Comparison of ENCODE assay signal across 17 cellular contexts in the genomic region with DNA sequence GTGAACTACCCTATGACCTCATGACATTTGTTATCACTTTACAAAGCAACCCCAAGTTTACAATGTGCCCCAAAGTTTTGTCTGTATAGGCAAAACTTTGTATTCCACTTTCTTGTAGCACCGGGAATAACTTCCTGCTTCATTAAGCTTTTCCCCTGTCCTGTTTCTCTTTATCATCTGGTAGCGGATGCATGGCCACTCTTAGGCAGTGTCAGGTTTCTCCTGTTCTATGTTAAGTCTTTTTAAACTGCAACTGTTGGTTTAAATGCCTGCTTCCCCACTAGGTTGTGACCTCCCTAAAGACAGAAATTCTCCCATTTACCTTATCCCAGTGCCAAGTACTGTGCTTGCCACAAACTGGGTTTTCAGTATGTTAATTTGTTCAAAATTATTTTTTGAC.
"Had no signal": no experiment of that assay in that cellular context is flagged by ENCODE, and none has a peak within 500 bp of the region (broad histone marks: within the 10 kb centered on the region; RNA-seq: fewer than 3 reads in every experiment).

No MANE protein-coding gene starts in this region.

- H3K36me3 Mint-ChIP-seq: activated naive CD4-positive, alpha-beta T cell treated with anti-CD3 and anti-CD28 coated beads, Interleukin-2, amount 50 U/mL, for 24 hours; brain had no signal

- H3K27ac ChIP-seq: heart right ventricle, ovary, psoas muscle, tibial artery, WERI-Rb-1 had no signal

- H3K4me1 Mint-ChIP-seq: activated naive CD4-positive, alpha-beta T cell treated with anti-CD3 and anti-CD28 coated beads, Interleukin-2, amount 50 U/mL, for 24 hours; stimulated activated naive CD8-positive, alpha-beta T cell treated with anti-CD3 and anti-CD28 coated beads, Interleukin-15, amount 100 ng/mL, for 72 hours had no signal

- H3K4me3 ChIP-seq: heart right ventricle, ovary, psoas muscle, tibial artery had no signal

- ATAC-seq: heart right ventricle; psoas muscle; right cardiac atrium; stimulated activated naive CD8-positive, alpha-beta T cell treated with anti-CD3 and anti-CD28 coated beads, Interleukin-15, amount 100 ng/mL, for 72 hours had no signal

- H3K36me3 ChIP-seq: heart right ventricle, ovary, tibial artery, WERI-Rb-1 had no signal

- H3K27me3 Mint-ChIP-seq: brain; dendritic cell treated with granulocyte-macrophage colony-stimulating factor and Interleukin-4, amounts not matched to agents 40 ng/mL and 50 ng/mL, for 4 days; stimulated activated naive CD8-positive, alpha-beta T cell treated with anti-CD3 and anti-CD28 coated beads, Interleukin-15, amount 100 ng/mL, for 72 hours had no signal

- H3K27ac Mint-ChIP-seq: activated naive CD4-positive, alpha-beta T cell treated with anti-CD3 and anti-CD28 coated beads, Interleukin-2, amount 50 U/mL, for 24 hours; brain; dendritic cell treated with granulocyte-macrophage colony-stimulating factor and Interleukin-4, amounts not matched to agents 40 ng/mL and 50 ng/mL, for 4 days; stimulated activated naive CD8-positive, alpha-beta T cell treated with anti-CD3 and anti-CD28 coated beads, Interleukin-15, amount 100 ng/mL, for 72 hours had no signal

- H3K4me1 ChIP-seq: heart right ventricle, psoas muscle, tibial artery had no signal

- DNase-seq: activated CD4-positive, alpha-beta T cell treated with anti-CD3 and anti-CD28 coated beads for 1 hour; activated CD4-positive, alpha-beta T cell treated with anti-CD3 and anti-CD28 coated beads, Interleukin-2, amount 50 U/mL, for 1 hour; activated gamma-delta T cell treated with Interleukin-2 at 50 U/mL for 16 hours; activated T-cell treated with anti-CD3 and anti-CD28 coated beads, Interleukin-2, amount 50 U/mL, for 1 hour; anterior cingulate cortex; effector CD4-positive, alpha-beta T cell; heart right ventricle; ovary; psoas muscle; right cardiac atrium; stimulated activated CD4-positive, alpha-beta T cell treated with anti-CD3 and anti-CD28 coated beads, Interleukin-12 subunit alpha, Interleukin-12 subunit beta, amount 100 ng/mL, for 4 hours; stimulated activated naive CD8-positive, alpha-beta T cell treated with anti-CD3 and anti-CD28 coated beads, Interleukin-15, amount 100 ng/mL, for 72 hours; tibial artery; WERI-Rb-1 had no signal

- H3K27me3 ChIP-seq: heart right ventricle, ovary, tibial artery had no signal

- H3K4me3 Mint-ChIP-seq: activated naive CD4-positive, alpha-beta T cell treated with anti-CD3 and anti-CD28 coated beads, Interleukin-2, amount 50 U/mL, for 24 hours; brain; dendritic cell treated with granulocyte-macrophage colony-stimulating factor and Interleukin-4, amounts not matched to agents 40 ng/mL and 50 ng/mL, for 4 days; stimulated activated naive CD8-positive, alpha-beta T cell treated with anti-CD3 and anti-CD28 coated beads, Interleukin-15, amount 100 ng/mL, for 72 hours had no signal

- H3K9me3 Mint-ChIP-seq: activated naive CD4-positive, alpha-beta T cell treated with anti-CD3 and anti-CD28 coated beads, Interleukin-2, amount 50 U/mL, for 24 hours; brain; stimulated activated naive CD8-positive, alpha-beta T cell treated with anti-CD3 and anti-CD28 coated beads, Interleukin-15, amount 100 ng/mL, for 72 hours had no signal
